Comparison of ENCODE assay signal across 1 cellular context in the genomic region with DNA sequence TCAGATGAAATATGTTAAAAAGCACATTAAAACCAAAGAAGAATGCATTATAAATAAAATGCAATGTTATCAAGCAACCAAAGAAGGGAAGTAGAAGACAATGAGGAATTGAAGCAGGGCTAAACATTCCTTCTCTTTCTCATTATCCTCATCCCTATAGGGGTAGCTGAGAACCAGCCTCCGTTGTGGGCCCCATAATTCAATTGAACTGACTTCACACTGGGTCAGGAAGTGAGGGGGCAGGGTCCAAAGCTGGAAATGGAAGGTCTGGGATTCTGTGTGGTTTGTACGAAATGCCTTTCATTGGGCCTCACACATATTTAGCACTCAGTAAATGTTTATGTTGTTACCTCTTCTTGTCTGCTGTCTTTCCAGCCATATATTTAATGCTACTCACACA.
TF ChIP-seq lines count a peak whose summit lies in the region.

No MANE protein-coding gene starts in this region.

TF ChIP-seq in WTC11, 78 proteins besides CTCF, POLR2A, EP300 and RAD21 (continued from another document):
- TF ChIP-seq, protein P1, sequence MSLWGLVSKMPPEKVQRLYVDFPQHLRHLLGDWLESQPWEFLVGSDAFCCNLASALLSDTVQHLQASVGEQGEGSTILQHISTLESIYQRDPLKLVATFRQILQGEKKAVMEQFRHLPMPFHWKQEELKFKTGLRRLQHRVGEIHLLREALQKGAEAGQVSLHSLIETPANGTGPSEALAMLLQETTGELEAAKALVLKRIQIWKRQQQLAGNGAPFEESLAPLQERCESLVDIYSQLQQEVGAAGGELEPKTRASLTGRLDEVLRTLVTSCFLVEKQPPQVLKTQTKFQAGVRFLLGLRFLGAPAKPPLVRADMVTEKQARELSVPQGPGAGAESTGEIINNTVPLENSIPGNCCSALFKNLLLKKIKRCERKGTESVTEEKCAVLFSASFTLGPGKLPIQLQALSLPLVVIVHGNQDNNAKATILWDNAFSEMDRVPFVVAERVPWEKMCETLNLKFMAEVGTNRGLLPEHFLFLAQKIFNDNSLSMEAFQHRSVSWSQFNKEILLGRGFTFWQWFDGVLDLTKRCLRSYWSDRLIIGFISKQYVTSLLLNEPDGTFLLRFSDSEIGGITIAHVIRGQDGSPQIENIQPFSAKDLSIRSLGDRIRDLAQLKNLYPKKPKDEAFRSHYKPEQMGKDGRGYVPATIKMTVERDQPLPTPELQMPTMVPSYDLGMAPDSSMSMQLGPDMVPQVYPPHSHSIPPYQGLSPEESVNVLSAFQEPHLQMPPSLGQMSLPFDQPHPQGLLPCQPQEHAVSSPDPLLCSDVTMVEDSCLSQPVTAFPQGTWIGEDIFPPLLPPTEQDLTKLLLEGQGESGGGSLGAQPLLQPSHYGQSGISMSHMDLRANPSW (CRISPR knock-in tag; conservative IDR thresholded peaks at IDR 0.05; ENCODE audit: low read depth): no peak
- TF ChIP-seq FOXK1 (CRISPR knock-in tag; IDR thresholded peaks at IDR 0.05) (no peak), ZNF396 (CRISPR knock-in tag; IDR thresholded peaks at IDR 0.05; ENCODE audit: borderline replicate concordance) (no peak), ZNF263 (CRISPR knock-in tag; IDR thresholded peaks at IDR 0.05; ENCODE audit: low read depth) (no peak), RORB (CRISPR knock-in tag; IDR thresholded peaks at IDR 0.05) (no peak), ZNF416 (CRISPR knock-in tag; IDR thresholded peaks at IDR 0.05) (no peak), ZBTB21 (CRISPR knock-in tag; IDR thresholded peaks at IDR 0.05; ENCODE audit: borderline replicate concordance) (no peak), CBFB (CRISPR knock-in tag; IDR thresholded peaks at IDR 0.05; ENCODE audit: low read depth) (no peak)
- TF ChIP-seq, protein P2, sequence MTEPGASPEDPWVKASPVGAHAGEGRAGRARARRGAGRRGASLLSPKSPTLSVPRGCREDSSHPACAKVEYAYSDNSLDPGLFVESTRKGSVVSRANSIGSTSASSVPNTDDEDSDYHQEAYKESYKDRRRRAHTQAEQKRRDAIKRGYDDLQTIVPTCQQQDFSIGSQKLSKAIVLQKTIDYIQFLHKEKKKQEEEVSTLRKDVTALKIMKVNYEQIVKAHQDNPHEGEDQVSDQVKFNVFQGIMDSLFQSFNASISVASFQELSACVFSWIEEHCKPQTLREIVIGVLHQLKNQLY (CRISPR knock-in tag; IDR thresholded peaks at IDR 0.05): no peak
- TF ChIP-seq, protein P3, sequence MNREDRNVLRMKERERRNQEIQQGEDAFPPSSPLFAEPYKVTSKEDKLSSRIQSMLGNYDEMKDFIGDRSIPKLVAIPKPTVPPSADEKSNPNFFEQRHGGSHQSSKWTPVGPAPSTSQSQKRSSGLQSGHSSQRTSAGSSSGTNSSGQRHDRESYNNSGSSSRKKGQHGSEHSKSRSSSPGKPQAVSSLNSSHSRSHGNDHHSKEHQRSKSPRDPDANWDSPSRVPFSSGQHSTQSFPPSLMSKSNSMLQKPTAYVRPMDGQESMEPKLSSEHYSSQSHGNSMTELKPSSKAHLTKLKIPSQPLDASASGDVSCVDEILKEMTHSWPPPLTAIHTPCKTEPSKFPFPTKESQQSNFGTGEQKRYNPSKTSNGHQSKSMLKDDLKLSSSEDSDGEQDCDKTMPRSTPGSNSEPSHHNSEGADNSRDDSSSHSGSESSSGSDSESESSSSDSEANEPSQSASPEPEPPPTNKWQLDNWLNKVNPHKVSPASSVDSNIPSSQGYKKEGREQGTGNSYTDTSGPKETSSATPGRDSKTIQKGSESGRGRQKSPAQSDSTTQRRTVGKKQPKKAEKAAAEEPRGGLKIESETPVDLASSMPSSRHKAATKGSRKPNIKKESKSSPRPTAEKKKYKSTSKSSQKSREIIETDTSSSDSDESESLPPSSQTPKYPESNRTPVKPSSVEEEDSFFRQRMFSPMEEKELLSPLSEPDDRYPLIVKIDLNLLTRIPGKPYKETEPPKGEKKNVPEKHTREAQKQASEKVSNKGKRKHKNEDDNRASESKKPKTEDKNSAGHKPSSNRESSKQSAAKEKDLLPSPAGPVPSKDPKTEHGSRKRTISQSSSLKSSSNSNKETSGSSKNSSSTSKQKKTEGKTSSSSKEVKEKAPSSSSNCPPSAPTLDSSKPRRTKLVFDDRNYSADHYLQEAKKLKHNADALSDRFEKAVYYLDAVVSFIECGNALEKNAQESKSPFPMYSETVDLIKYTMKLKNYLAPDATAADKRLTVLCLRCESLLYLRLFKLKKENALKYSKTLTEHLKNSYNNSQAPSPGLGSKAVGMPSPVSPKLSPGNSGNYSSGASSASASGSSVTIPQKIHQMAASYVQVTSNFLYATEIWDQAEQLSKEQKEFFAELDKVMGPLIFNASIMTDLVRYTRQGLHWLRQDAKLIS (CRISPR knock-in tag; IDR thresholded peaks at IDR 0.05; ENCODE audit: borderline replicate concordance): no peak
- TF ChIP-seq, protein P4, sequence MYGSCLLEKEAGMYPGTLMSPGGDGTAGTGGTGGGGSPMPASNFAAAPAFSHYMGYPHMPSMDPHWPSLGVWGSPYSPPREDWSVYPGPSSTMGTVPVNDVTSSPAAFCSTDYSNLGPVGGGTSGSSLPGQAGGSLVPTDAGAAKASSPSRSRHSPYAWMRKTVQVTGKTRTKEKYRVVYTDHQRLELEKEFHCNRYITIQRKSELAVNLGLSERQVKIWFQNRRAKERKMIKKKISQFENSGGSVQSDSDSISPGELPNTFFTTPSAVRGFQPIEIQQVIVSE (CRISPR knock-in tag; IDR thresholded peaks at IDR 0.05; ENCODE audit: borderline replicate concordance): no peak
- TF ChIP-seq, protein P5, sequence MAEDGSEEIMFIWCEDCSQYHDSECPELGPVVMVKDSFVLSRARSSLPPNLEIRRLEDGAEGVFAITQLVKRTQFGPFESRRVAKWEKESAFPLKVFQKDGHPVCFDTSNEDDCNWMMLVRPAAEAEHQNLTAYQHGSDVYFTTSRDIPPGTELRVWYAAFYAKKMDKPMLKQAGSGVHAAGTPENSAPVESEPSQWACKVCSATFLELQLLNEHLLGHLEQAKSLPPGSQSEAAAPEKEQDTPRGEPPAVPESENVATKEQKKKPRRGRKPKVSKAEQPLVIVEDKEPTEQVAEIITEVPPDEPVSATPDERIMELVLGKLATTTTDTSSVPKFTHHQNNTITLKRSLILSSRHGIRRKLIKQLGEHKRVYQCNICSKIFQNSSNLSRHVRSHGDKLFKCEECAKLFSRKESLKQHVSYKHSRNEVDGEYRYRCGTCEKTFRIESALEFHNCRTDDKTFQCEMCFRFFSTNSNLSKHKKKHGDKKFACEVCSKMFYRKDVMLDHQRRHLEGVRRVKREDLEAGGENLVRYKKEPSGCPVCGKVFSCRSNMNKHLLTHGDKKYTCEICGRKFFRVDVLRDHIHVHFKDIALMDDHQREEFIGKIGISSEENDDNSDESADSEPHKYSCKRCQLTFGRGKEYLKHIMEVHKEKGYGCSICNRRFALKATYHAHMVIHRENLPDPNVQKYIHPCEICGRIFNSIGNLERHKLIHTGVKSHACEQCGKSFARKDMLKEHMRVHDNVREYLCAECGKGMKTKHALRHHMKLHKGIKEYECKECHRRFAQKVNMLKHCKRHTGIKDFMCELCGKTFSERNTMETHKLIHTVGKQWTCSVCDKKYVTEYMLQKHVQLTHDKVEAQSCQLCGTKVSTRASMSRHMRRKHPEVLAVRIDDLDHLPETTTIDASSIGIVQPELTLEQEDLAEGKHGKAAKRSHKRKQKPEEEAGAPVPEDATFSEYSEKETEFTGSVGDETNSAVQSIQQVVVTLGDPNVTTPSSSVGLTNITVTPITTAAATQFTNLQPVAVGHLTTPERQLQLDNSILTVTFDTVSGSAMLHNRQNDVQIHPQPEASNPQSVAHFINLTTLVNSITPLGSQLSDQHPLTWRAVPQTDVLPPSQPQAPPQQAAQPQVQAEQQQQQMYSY (CRISPR knock-in tag; IDR thresholded peaks at IDR 0.05): no peak
